In genomic region chr18:26827581-26827980, GRCh38 we compare ENCODE assay signal across 20 cellular contexts. TPM values are rescaled to one million over a fixed set of nuclear protein-coding genes. Genes with fewer than 3 reads are reported as not detected.
DNase-seq lines count a peak whose midpoint lies in the region; ATAC-seq and TF ChIP-seq lines count a peak whose summit lies in the region.
"Had no signal": no experiment of that assay in that cellular context is flagged by ENCODE, and none has a peak within 500 bp of the region (broad histone marks: within the 10 kb centered on the region; RNA-seq: fewer than 3 reads in every experiment).

No MANE protein-coding gene starts in this region.

- no peak overlapping the region for H4K91ac ChIP-seq in H9 (ENCODE audit: insufficient read length, low read depth, low read length)

- H2AFZ ChIP-seq in DND-41 (ENCODE audit: low read depth, low read length): no peak overlapping the region
- no peak overlapping the region for H2AFZ ChIP-seq in H9 (ENCODE audit: low read length)
- H2AFZ ChIP-seq: GM23248 had no signal

- H3K9me3 ChIP-seq in DND-41 (ENCODE audit: insufficient read depth, low read length, severe bottlenecking) (no peaks in the 10 kb centered on the region), H9 (ENCODE audit: control insufficient read depth, low read depth, low read length) (no peaks in the 10 kb centered on the region), endodermal cell (ENCODE audit: control insufficient read depth, low read length) (no peaks in the 10 kb centered on the region)
- H3K9me3 ChIP-seq: BE2C had no signal

- no peak overlapping the region for H3K4me3 Mint-ChIP-seq in H9
- H3K4me3 Mint-ChIP-seq in endodermal cell: no peak overlapping the region
- H3K4me3 Mint-ChIP-seq in type B pancreatic cell: no peak overlapping the region
- H3K4me3 Mint-ChIP-seq: CD4-positive, CD25-positive, alpha-beta regulatory T cell; CD8-positive, alpha-beta memory T cell had no signal

- no peak overlapping the region for H3K56ac ChIP-seq in H9 (ENCODE audit: insufficient read length, low read depth, low read length)

- H4K20me1 ChIP-seq in DND-41 (ENCODE audit: insufficient read depth, low read length) (no peaks in the 10 kb centered on the region), H9 (ENCODE audit: control insufficient read depth, insufficient read depth, insufficient read length) (no peaks in the 10 kb centered on the region)

- no peak overlapping the region for H3K18ac ChIP-seq in H9 (ENCODE audit: insufficient read length, low read depth, low read length)

- no peak overlapping the region for H4K8ac ChIP-seq in H9 (replicated peaks; ENCODE audit: insufficient read length, low read depth, low read length)

- in situ Hi-C loops in brain microvascular endothelial cell (cut with HindIII; ENCODE audit: low pct_ligation_motif_present, low sequenced_read_pairs): no loop called here

- H3K4me3 ChIP-seq in DND-41 (ENCODE audit: low read depth in 1 of 2, low read length in 2 of 2): no peak overlapping the region
- no peak overlapping the region for H3K4me3 ChIP-seq in endodermal cell (ENCODE audit: low read length)
- no peak overlapping the region for H3K4me3 ChIP-seq in brain microvascular endothelial cell (ENCODE audit: low read depth, low read length)
- H3K4me3 ChIP-seq: GM23248 had no signal

- TF ChIP-seq CTCF in DND-41 (IDR thresholded peaks at IDR 0.05; ENCODE audit: borderline replicate concordance, extremely low read depth, low read length, poor library complexity, severe bottlenecking) (peak; percentile 16), H9 (conservative IDR thresholded peaks at IDR 0.05) (peak; percentile 45), endodermal cell (conservative IDR thresholded peaks at IDR 0.05) (peak; percentile 67), type B pancreatic cell (conservative IDR thresholded peaks at IDR 0.05) (peak; percentile 37), brain microvascular endothelial cell (IDR thresholded peaks at IDR 0.05; ENCODE audit: low read depth, low read length, missing control alignments) (no peak)

- H3K23me2 ChIP-seq in H9 (ENCODE audit: insufficient read length, low read depth, low read length, poor library complexity, severe bottlenecking): no peaks in the 10 kb centered on the region

- no peak overlapping the region for H2BK20ac ChIP-seq in H9 (ENCODE audit: low read depth, low read length, poor library complexity, severe bottlenecking)

- H3K27ac ChIP-seq in DND-41 (ENCODE audit: low read length) (no peak overlapping the region), H9 (ENCODE audit: insufficient read length, low read depth, low read length) (no peak overlapping the region), endodermal cell (ENCODE audit: low read depth, low read length) (no peak overlapping the region), brain microvascular endothelial cell (no peak overlapping the region)
- H3K27ac ChIP-seq: GM23248 had no signal

- H3K36me3 ChIP-seq in DND-41 (ENCODE audit: insufficient read depth, low read length): no peaks in the 10 kb centered on the region
- H3K36me3 ChIP-seq in endodermal cell (ENCODE audit: control insufficient read depth, insufficient read depth, low read length): no peaks in the 10 kb centered on the region
- H3K36me3 ChIP-seq in brain microvascular endothelial cell (replicated peaks): no peaks in the 10 kb centered on the region
- H3K36me3 ChIP-seq: BE2C had no signal

- no peak overlapping the region for H4K5ac ChIP-seq in H9 (ENCODE audit: insufficient read length, low read depth, low read length)

- no peak overlapping the region for H2BK5ac ChIP-seq in H9 (ENCODE audit: insufficient read length, low read length)

- H3K4me2 ChIP-seq in DND-41 (ENCODE audit: insufficient read depth, low read length): no peak overlapping the region
- H3K4me2 ChIP-seq in H9 (ENCODE audit: insufficient read depth, insufficient read length, low read length): no peak overlapping the region

- no peak for ATAC-seq in DND-41 (ENCODE audit: insufficient read depth, low read depth)
- ATAC-seq in HG03196 (IDR thresholded peaks at IDR 0.05; ENCODE audit: unreplicated experiment): no peak

- H3K79me1 ChIP-seq in H9 (ENCODE audit: insufficient read depth, low read depth, low read length, poor library complexity, severe bottlenecking): no peaks in the 10 kb centered on the region

- H3K4me1 Mint-ChIP-seq in H9 (peaks cover 4% of the 10 kb centered on the region in 2 experiments; a peak in 1 of 4 replicates), endodermal cell (no peaks in the 10 kb centered on the region), type B pancreatic cell (ENCODE audit: unreplicated experiment) (peaks cover 6% of the 10 kb centered on the region)
- H3K4me1 Mint-ChIP-seq: CD4-positive, CD25-positive, alpha-beta regulatory T cell; CD8-positive, alpha-beta memory T cell had no signal

- H3K36me3 Mint-ChIP-seq in H9 (ENCODE audit: insufficient read depth in 1 of 3, low read depth in 3 of 3) (no peaks in the 10 kb centered on the region; a peak in 1 of 7 replicates), endodermal cell (ENCODE audit: low read depth) (no peaks in the 10 kb centered on the region), type B pancreatic cell (no peaks in the 10 kb centered on the region)
- H3K36me3 Mint-ChIP-seq: CD4-positive, CD25-positive, alpha-beta regulatory T cell had no signal

- H3K23ac ChIP-seq in H9 (ENCODE audit: insufficient read length, low read depth, low read length): no peak overlapping the region

- H3K9me3 Mint-ChIP-seq in H9: no peaks in the 10 kb centered on the region
- H3K9me3 Mint-ChIP-seq in endodermal cell: peaks cover 2% of the 10 kb centered on the region
- H3K9me3 Mint-ChIP-seq in type B pancreatic cell: no peaks in the 10 kb centered on the region

- H3K79me2 ChIP-seq in DND-41 (ENCODE audit: insufficient read depth, low read length): no peaks in the 10 kb centered on the region
- H3K79me2 ChIP-seq in H9 (ENCODE audit: insufficient read depth, low read length): no peaks in the 10 kb centered on the region

- no peaks in the 10 kb centered on the region for H3K4me1 ChIP-seq in DND-41 (ENCODE audit: insufficient read depth, low read length)
- no peaks in the 10 kb centered on the region for H3K4me1 ChIP-seq in H9 (ENCODE audit: insufficient read depth, low read length)
- no peaks in the 10 kb centered on the region for H3K4me1 ChIP-seq in endodermal cell (ENCODE audit: control insufficient read depth, insufficient read depth, low read length)
- H3K4me1 ChIP-seq: BE2C had no signal

- no peaks in the 10 kb centered on the region; the same call in 1 of the 2 replicates for H3K27me3 Mint-ChIP-seq in H9 (ENCODE audit: low read depth)
- H3K27me3 Mint-ChIP-seq in endodermal cell (ENCODE audit: insufficient read depth): peaks cover 49% of the 10 kb centered on the region
- H3K27me3 Mint-ChIP-seq in type B pancreatic cell: no peaks in the 10 kb centered on the region
- H3K27me3 Mint-ChIP-seq: CD4-positive, CD25-positive, alpha-beta regulatory T cell; CD8-positive, alpha-beta memory T cell had no signal

- no peak overlapping the region for H3T11ph ChIP-seq in H9 (ENCODE audit: low read length)

- H2BK15ac ChIP-seq in H9 (ENCODE audit: low read depth, low read length): no peak overlapping the region

- no peak overlapping the region for H3K14ac ChIP-seq in H9 (ENCODE audit: insufficient read depth, low read length)

- WGBS in H9 (ENCODE audit: extremely low coverage, insufficient read length, low lambda C conversion rate): no CpG with 5 or more reads among the region's 3 CpGs
- 73 to 84% methylated on average over 3 of the region's 3 CpGs for WGBS in endodermal cell (ENCODE audit: insufficient coverage in 1 of 2, insufficient read length in 1 of 2), 2 experiments

- H2BK120ac ChIP-seq in H9 (ENCODE audit: low read depth, low read length, poor library complexity, severe bottlenecking): no peak overlapping the region

- H3K27ac Mint-ChIP-seq in H9 (no peak overlapping the region), endodermal cell (no peak overlapping the region), type B pancreatic cell (no peak overlapping the region)
- H3K27ac Mint-ChIP-seq: CD4-positive, CD25-positive, alpha-beta regulatory T cell; CD8-positive, alpha-beta memory T cell had no signal

- no peak overlapping the region for H3K4ac ChIP-seq in H9 (ENCODE audit: low read depth, low read length)

- DNase-seq in DND-41 (no peak), H9 (no peak), endodermal cell (no peak), type B pancreatic cell (ENCODE audit: extremely low spot score, unreplicated experiment) (no peak), Ammon's horn (ENCODE audit: low spot score) (no peak), brain microvascular endothelial cell (no peak)
- DNase-seq: 8988T; BE2C; C1 segment of cervical spinal cord; CD4-positive, CD25-positive, alpha-beta regulatory T cell; CD8-positive, alpha-beta memory T cell; COR-L47; DMS 273 treated with DMSO at 0.1 percent for 48 hours; DMS53; GM23248; H7 had no signal

- no peak overlapping the region for H2BK12ac ChIP-seq in H9 (ENCODE audit: insufficient read length, low read depth, low read length)

- no peaks in the 10 kb centered on the region for H3K27me3 ChIP-seq in DND-41 (ENCODE audit: insufficient read depth, low read length, poor library complexity)
- no peaks in the 10 kb centered on the region; the same call in 1 of the 2 replicates for H3K27me3 ChIP-seq in H9 (ENCODE audit: insufficient read depth, low read length)
- peaks cover 23% of the 10 kb centered on the region for H3K27me3 ChIP-seq in endodermal cell (ENCODE audit: control insufficient read depth, insufficient read depth, low read length, poor library complexity, severe bottlenecking)
- H3K27me3 ChIP-seq in brain microvascular endothelial cell (replicated peaks): no peaks in the 10 kb centered on the region
- H3K27me3 ChIP-seq: BE2C had no signal

- H3K9ac ChIP-seq in DND-41 (ENCODE audit: low read depth, low read length): no peak overlapping the region
- no peak overlapping the region for H3K9ac ChIP-seq in H9 (ENCODE audit: extremely low read depth, insufficient read length, low read length)
- no peak overlapping the region for H3K9ac ChIP-seq in endodermal cell (ENCODE audit: extremely low read depth, low read length, poor library complexity, severe bottlenecking)
- H3K9ac ChIP-seq: GM23248 had no signal

- H2AK5ac ChIP-seq in H9 (ENCODE audit: insufficient read length, low read length): no peak overlapping the region

RNA-seq across cellular contexts. Expression of gene AQP4, which starts 37.9 kb away (rescaled TPM):
- 0.31 and 0.42 TPM in 2 replicates for total RNA-seq in H9 (2021)
- total RNA-seq in endodermal cell: 10 to 100 TPM in 1 of 2 donors, 1 to 10 TPM in 1; 2.1 to 10.2 TPM
- polyA plus RNA-seq in endodermal cell (2013, experiment 1 of 2): 0.82 TPM
- 0.46 TPM for polyA plus RNA-seq in endodermal cell (2013, experiment 2 of 2)
- 1.6 and 2.8 TPM in 2 replicates for total RNA-seq in type B pancreatic cell (ENCODE audit: low replicate concordance)
- total RNA-seq: A673; CD4-positive, CD25-positive, alpha-beta regulatory T cell; CD8-positive, alpha-beta memory T cell; GM23248; HT-29 had no signal
- polyA plus RNA-seq: AG04450; CD4-positive, CD25-positive, alpha-beta regulatory T cell; CD8-positive, alpha-beta memory T cell; GM23248 had no signal
